In the genomic region with DNA sequence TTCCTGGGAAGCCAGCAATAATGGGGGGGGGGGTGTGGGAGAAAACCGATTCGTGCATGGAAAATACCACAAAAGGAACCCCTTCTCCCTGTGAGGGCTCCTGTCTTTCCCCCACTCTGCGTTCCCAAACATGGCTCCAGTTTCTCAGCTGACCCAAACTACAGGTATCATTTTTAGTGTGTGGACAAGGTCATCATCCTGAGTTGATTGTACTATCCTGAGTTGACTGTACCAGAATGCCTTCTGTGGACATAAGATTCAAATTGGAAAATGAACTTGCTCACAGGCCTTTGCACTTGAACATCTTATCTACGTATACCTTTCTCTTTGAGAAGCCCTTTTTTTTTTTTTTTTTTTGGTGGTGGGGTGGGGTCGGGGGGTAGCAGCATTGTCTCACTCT, we compare ENCODE assay signal across 18 cellular contexts.
"Had no signal": no experiment of that assay in that cellular context is flagged by ENCODE, and none has a peak within 500 bp of the region (broad histone marks: within the 10 kb centered on the region; RNA-seq: fewer than 3 reads in every experiment).

No MANE protein-coding gene starts in this region.

- H3K27me3 ChIP-seq: esophagus squamous epithelium, heart left ventricle, sigmoid colon, upper lobe of left lung had no signal

- H3K9me3 ChIP-seq: esophagus squamous epithelium, heart left ventricle, lower lobe of right lung, sigmoid colon, upper lobe of left lung had no signal

- H3K4me1 Mint-ChIP-seq: activated naive CD4-positive, alpha-beta T cell treated with anti-CD3 and anti-CD28 coated beads, Interleukin-2, amount 50 U/mL, for 24 hours had no signal

- H3K4me2 ChIP-seq: smooth muscle cell had no signal

- H3K9me3 Mint-ChIP-seq: activated B cell treated with CpG ODN at 0.5 μM for 24 hours; activated naive CD4-positive, alpha-beta T cell treated with anti-CD3 and anti-CD28 coated beads, Interleukin-2, amount 50 U/mL, for 24 hours; activated T-helper 1 cell treated with anti-CD3 and anti-CD28 coated beads, Interleukin-12 subunit alpha, Interleukin-12 subunit beta, Interleukin-2, Interleukin-4 antibody, amounts not matched to agents 30 ng/mL and 10 ng/mL and 1 ng/mL, durations not matched to agents 14 hours and 24 hours and 36 hours; brain; naive B cell had no signal

- H3K27me3 Mint-ChIP-seq: activated B cell treated with CpG ODN at 0.5 μM for 24 hours; activated CD4-positive, alpha-beta T cell treated with anti-CD3 and anti-CD28 coated beads for 36 hours; activated naive CD4-positive, alpha-beta T cell treated with anti-CD3 and anti-CD28 coated beads, Interleukin-2, amount 50 U/mL, for 24 hours; brain; naive B cell; T-helper 17 cell had no signal

- H3K4me3 ChIP-seq: esophagus squamous epithelium, heart left ventricle, lower lobe of right lung, sigmoid colon, smooth muscle cell, upper lobe of left lung had no signal

- H3K27ac ChIP-seq: lower lobe of right lung, parathyroid adenoma had no signal

- H3K79me2 ChIP-seq: parathyroid adenoma had no signal

- H3K27ac Mint-ChIP-seq: activated B cell treated with CpG ODN at 0.5 μM for 24 hours; activated CD4-positive, alpha-beta T cell treated with anti-CD3 and anti-CD28 coated beads for 36 hours; activated naive CD4-positive, alpha-beta T cell treated with anti-CD3 and anti-CD28 coated beads, Interleukin-2, amount 50 U/mL, for 24 hours; activated T-helper 1 cell treated with anti-CD3 and anti-CD28 coated beads, Interleukin-12 subunit alpha, Interleukin-12 subunit beta, Interleukin-2, Interleukin-4 antibody, amounts not matched to agents 30 ng/mL and 10 ng/mL and 1 ng/mL, durations not matched to agents 14 hours and 24 hours and 36 hours; T-helper 17 cell had no signal

- DNase-seq: activated B cell treated with CpG ODN at 0.5 μM for 24 hours; activated CD4-positive, alpha-beta T cell treated with anti-CD3 and anti-CD28 coated beads, Interleukin-2, amount 50 U/mL, for 4 hours; activated gamma-delta T cell treated with Interleukin-2 at 50 U/mL for 16 hours; central memory CD4-positive, alpha-beta T cell; esophagus squamous epithelium; stimulated activated CD4-positive, alpha-beta T cell treated with anti-CD3 and anti-CD28 coated beads, Interleukin-4, amount 100 ng/mL, for 1 hour; T-helper 17 cell had no signal

- H2AFZ ChIP-seq: parathyroid adenoma had no signal

- H3K4me1 ChIP-seq: lower lobe of right lung, parathyroid adenoma, upper lobe of left lung had no signal

- H3K4me3 Mint-ChIP-seq: activated B cell treated with CpG ODN at 0.5 μM for 24 hours; activated CD4-positive, alpha-beta T cell treated with anti-CD3 and anti-CD28 coated beads for 36 hours; activated naive CD4-positive, alpha-beta T cell treated with anti-CD3 and anti-CD28 coated beads, Interleukin-2, amount 50 U/mL, for 24 hours; activated T-helper 1 cell treated with anti-CD3 and anti-CD28 coated beads, Interleukin-12 subunit alpha, Interleukin-12 subunit beta, Interleukin-2, Interleukin-4 antibody, amounts not matched to agents 30 ng/mL and 10 ng/mL and 1 ng/mL, durations not matched to agents 14 hours and 24 hours and 36 hours; brain; naive B cell; T-helper 17 cell had no signal
